In the genomic region with DNA sequence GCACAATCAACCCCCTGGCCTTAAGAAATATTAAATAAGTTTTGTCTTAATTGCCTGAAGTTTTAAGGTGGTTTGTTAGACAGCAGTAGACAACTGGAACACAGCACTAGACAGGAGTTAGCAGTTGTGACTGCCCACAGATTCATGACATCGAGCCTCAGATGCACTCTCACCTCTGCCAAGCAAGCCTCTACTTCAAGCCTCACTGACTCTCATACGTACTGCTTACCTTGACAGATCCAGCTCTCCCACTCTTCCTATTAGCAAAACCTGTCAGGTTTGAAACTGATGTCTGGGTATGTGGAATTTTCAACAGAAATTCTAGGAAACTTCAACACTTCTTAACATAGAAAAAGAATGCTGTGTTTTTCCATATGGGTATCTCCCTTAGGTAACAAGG, we compare ENCODE assay signal across 17 cellular contexts.
DNase-seq lines count a peak whose midpoint lies in the region; ATAC-seq, FAIRE-seq and TF ChIP-seq lines count a peak whose summit lies in the region.
"Had no signal": no experiment of that assay in that cellular context is flagged by ENCODE, and none has a peak within 500 bp of the region (broad histone marks: within the 10 kb centered on the region; RNA-seq: fewer than 3 reads in every experiment).

No MANE protein-coding gene starts in this region.

- H3K36me3 Mint-ChIP-seq in stimulated activated effector memory CD8-positive, alpha-beta T cell treated with anti-CD3 and anti-CD28 coated beads, Interleukin-12 subunit alpha, Interleukin-12 subunit beta, amount 100 ng/mL, for 72 hours: no peaks in the 10 kb centered on the region

- FAIRE-seq in bronchial epithelial cell (lab: Jason Lieb, UNC): peak; percentile 23
- FAIRE-seq: A549, D721Med, G401.6 had no signal

- H3K9me3 Mint-ChIP-seq in stimulated activated effector memory CD8-positive, alpha-beta T cell treated with anti-CD3 and anti-CD28 coated beads, Interleukin-12 subunit alpha, Interleukin-12 subunit beta, amount 100 ng/mL, for 72 hours: peaks cover 6% of the 10 kb centered on the region
- H3K9me3 Mint-ChIP-seq: HFFc6 had no signal

- ATAC-seq in GM19351 (IDR thresholded peaks at IDR 0.05; ENCODE audit: unreplicated experiment): peak; percentile 34
- ATAC-seq in stimulated activated effector memory CD8-positive, alpha-beta T cell treated with anti-CD3 and anti-CD28 coated beads, Interleukin-12 subunit alpha, Interleukin-12 subunit beta, amount 100 ng/mL, for 72 hours: peak; percentile 24
- ATAC-seq: A549, HCT116 had no signal

- no peaks in the 10 kb centered on the region for H3K36me3 ChIP-seq in bronchial epithelial cell (ENCODE audit: control insufficient read depth, insufficient read depth, low read length)

- peak; percentile 4 for DNase-seq in GM12865 (ENCODE audit: low read depth)
- DNase-seq in bronchial epithelial cell (ENCODE audit: low read depth): no peak
- no peak for DNase-seq in stimulated activated effector memory CD8-positive, alpha-beta T cell treated with anti-CD3 and anti-CD28 coated beads, Interleukin-12 subunit alpha, Interleukin-12 subunit beta, amount 100 ng/mL, for 72 hours (ENCODE audit: low spot score in 2 of 2)
- DNase-seq in activated CD4-positive, alpha-beta T cell treated with anti-CD3 and anti-CD28 coated beads for 48 hours: no peak
- no peak for DNase-seq in NCI-H526 (lab: John Stamatoyannopoulos, UW)
- DNase-seq in T-helper 2 cell: no peak
- DNase-seq: AML-193; Caco-2; CD4-positive, alpha-beta T cell; GOT3; H7; HFFc6 had no signal

- no peak overlapping the region for H3K4me3 Mint-ChIP-seq in stimulated activated effector memory CD8-positive, alpha-beta T cell treated with anti-CD3 and anti-CD28 coated beads, Interleukin-12 subunit alpha, Interleukin-12 subunit beta, amount 100 ng/mL, for 72 hours
- H3K4me3 Mint-ChIP-seq: CD4-positive, alpha-beta T cell; HFFc6 had no signal

- H3K27me3 ChIP-seq in bronchial epithelial cell (ENCODE audit: control insufficient read depth, insufficient read depth, low read length): peaks cover 1% of the 10 kb centered on the region

- H3K4me3 ChIP-seq in GM12865 (ENCODE audit: low read depth, low read length) (no peak overlapping the region), bronchial epithelial cell (ENCODE audit: low read depth, low read length) (no peak overlapping the region)
- H3K4me3 ChIP-seq: A549 had no signal

- TF ChIP-seq CTCF in GM12865 (IDR thresholded peaks at IDR 0.05; ENCODE audit: insufficient read depth, low read depth, low read length, missing control alignments): no peak
- no peak for TF ChIP-seq CTCF in bronchial epithelial cell (IDR thresholded peaks at IDR 0.05; ENCODE audit: insufficient read depth, low read length, severe bottlenecking)

- H3K27ac Mint-ChIP-seq in stimulated activated effector memory CD8-positive, alpha-beta T cell treated with anti-CD3 and anti-CD28 coated beads, Interleukin-12 subunit alpha, Interleukin-12 subunit beta, amount 100 ng/mL, for 72 hours: no peak overlapping the region
- H3K27ac Mint-ChIP-seq: CD4-positive, alpha-beta T cell; HFFc6 had no signal

- no peaks in the 10 kb centered on the region for H3K4me1 Mint-ChIP-seq in stimulated activated effector memory CD8-positive, alpha-beta T cell treated with anti-CD3 and anti-CD28 coated beads, Interleukin-12 subunit alpha, Interleukin-12 subunit beta, amount 100 ng/mL, for 72 hours
